In genomic region chr11:62791501-62792192, GRCh38 we compare ENCODE assay signal across 1 cellular context.
TF ChIP-seq lines count a peak whose summit lies in the region.

TMEM223 (minus strand) TSS chr11:62792006; CDS start chr11:62791994, 12 bp downstream.

TF ChIP-seq in A549, 52 proteins besides CTCF, POLR2A, EP300 and RAD21 (continued from another document):
- no peak for TF ChIP-seq USF2 (IDR thresholded peaks at IDR 0.05)
- no peak for TF ChIP-seq HDAC2 (IDR thresholded peaks at IDR 0.05)
- no peak for TF ChIP-seq NR3C1 (IDR thresholded peaks at IDR 0.05)
- no peak for TF ChIP-seq CBX8 (IDR thresholded peaks at IDR 0.05)
- TF ChIP-seq ZSCAN20 (CRISPR knock-in tag; IDR thresholded peaks at IDR 0.05), result no peak
- peak; percentile 59; the same call in 1 of the 2 replicates for TF ChIP-seq PHF8 (IDR thresholded peaks at IDR 0.05; ENCODE audit: borderline replicate concordance, low read depth)
- TF ChIP-seq EHMT2 (IDR thresholded peaks at IDR 0.05; ENCODE audit: low read depth), result no peak
- no peak for TF ChIP-seq TP53 (CRISPR knock-in tag; IDR thresholded peaks at IDR 0.05)
- TF ChIP-seq HEYL (CRISPR knock-in tag; IDR thresholded peaks at IDR 0.05), result no peak
- TF ChIP-seq MAFK (IDR thresholded peaks at IDR 0.05; ENCODE audit: partially characterized antibody), result no peak
- TF ChIP-seq RARB (CRISPR knock-in tag; IDR thresholded peaks at IDR 0.05), result no peak
- no peak for TF ChIP-seq FOSL2 (IDR thresholded peaks at IDR 0.05)
- TF ChIP-seq FOSL2 (CRISPR knock-in tag; IDR thresholded peaks at IDR 0.05), result no peak
- TF ChIP-seq ATOH8 (CRISPR knock-in tag; IDR thresholded peaks at IDR 0.05; ENCODE audit: low read depth), result no peak
- no peak for TF ChIP-seq HMGXB4 (CRISPR knock-in tag; IDR thresholded peaks at IDR 0.05; ENCODE audit: borderline replicate concordance)
- TF ChIP-seq HOXB5 (CRISPR knock-in tag; IDR thresholded peaks at IDR 0.05), result no peak
- no peak for TF ChIP-seq SMC3 (IDR thresholded peaks at IDR 0.05)
- TF ChIP-seq CHD4 (IDR thresholded peaks at IDR 0.05; ENCODE audit: borderline replicate concordance), result no peak
- no peak for TF ChIP-seq CEBPB (IDR thresholded peaks at IDR 0.05)
- no peak for TF ChIP-seq MAZ (IDR thresholded peaks at IDR 0.05; ENCODE audit: borderline replicate concordance, low read depth, low read length)
- TF ChIP-seq FOSB (CRISPR knock-in tag; IDR thresholded peaks at IDR 0.05), result no peak
